Comparison of ENCODE assay signal across 8 cellular contexts in genomic region chr4:8534129-8534528, GRCh38. TPM values are rescaled to one million over a fixed set of nuclear protein-coding genes. Genes with fewer than 3 reads are reported as not detected.
DNase-seq lines count a peak whose midpoint lies in the region; ATAC-seq and TF ChIP-seq lines count a peak whose summit lies in the region.

No MANE protein-coding gene starts in this region.

- H3K27ac Mint-ChIP-seq in T-helper 17 cell = no peak overlapping the region

- H3K27me3 ChIP-seq in PC-3 (ENCODE audit: low read length) = no peaks in the 10 kb centered on the region

- BruUV-seq in PC-3 (replicated peaks; lab: Mats Ljungman, UMichigan) = no TSS peak

- no peaks in the 10 kb centered on the region for H4K20me1 ChIP-seq in PC-3 (ENCODE audit: low read length)

- TF ChIP-seq CTCF in PC-3 (conservative IDR thresholded peaks at IDR 0.05; ENCODE audit: low read depth, low read length) = no peak

- peak; percentile 86 for ATAC-seq in GM18858 (IDR thresholded peaks at IDR 0.05; ENCODE audit: unreplicated experiment)
- ATAC-seq in HG02759 (IDR thresholded peaks at IDR 0.05; ENCODE audit: unreplicated experiment) = peak; percentile 88
- peak; percentile 18; the same call in 1 of the 2 replicates for ATAC-seq in PC-3
- no peak for ATAC-seq in HG03139 (IDR thresholded peaks at IDR 0.05; ENCODE audit: unreplicated experiment)
- ATAC-seq in T-helper 17 cell = no peak

- POLR2A ChIA-PET in PC-3 (lab: Charles Lee; ENCODE audit: unreplicated experiment) = no interaction called here

- H3K4me1 ChIP-seq in PC-3 (ENCODE audit: insufficient read depth, low read length) = peaks cover 64% of the 10 kb centered on the region

- H3K9ac ChIP-seq in PC-3 (ENCODE audit: low read length) = peak overlapping the region; percentile 72

- H3K9me2 ChIP-seq in PC-3 (replicated peaks; ENCODE audit: low read length) = no peaks in the 10 kb centered on the region

- CTCF ChIA-PET in PC-3 (lab: Charles Lee) = no interaction called here

- H3K4me1 Mint-ChIP-seq in T-helper 17 cell = peaks cover 2% of the 10 kb centered on the region

- H3K79me2 ChIP-seq in PC-3 (ENCODE audit: low read length) = no peaks in the 10 kb centered on the region

- peak overlapping the region; percentile 84 for H3K4me2 ChIP-seq in PC-3 (ENCODE audit: low read length)

- peak; percentile 92 for DNase-seq in PC-3
- peak; percentile 92 for DNase-seq in islet precursor cell
- no peak for DNase-seq in NCI-H1930 (lab: John Stamatoyannopoulos, UW)
- no peak for DNase-seq in caudate nucleus (lab: John Stamatoyannopoulos, UW)
- no peak for DNase-seq in T-helper 17 cell

- no peaks in the 10 kb centered on the region for H3F3A ChIP-seq in PC-3 (ENCODE audit: low read length, unreplicated experiment)

- peak overlapping the region; percentile 22; the same call in 1 of the 2 replicates for H2AFZ ChIP-seq in PC-3 (ENCODE audit: low read length)

- H3K27ac ChIP-seq in PC-3 (ENCODE audit: low read length) (peak overlapping the region; percentile 96), caudate nucleus (ENCODE audit: low read depth, low read length) (no peak overlapping the region)

- intact Hi-C loops in PC-3 (cut with micrococcal nuclease) = no loop called here

- no peak overlapping the region for H3K4me3 Mint-ChIP-seq in T-helper 17 cell

- H3K27me3 Mint-ChIP-seq in T-helper 17 cell = no peaks in the 10 kb centered on the region

- H3K9me3 ChIP-seq in PC-3 (ENCODE audit: low read length) = no peaks in the 10 kb centered on the region
- H3K9me3 ChIP-seq in T-helper 17 cell (ENCODE audit: control insufficient read depth, low read length, poor library complexity, severe bottlenecking) = no peaks in the 10 kb centered on the region

- peak overlapping the region; percentile 45; the same call in 1 of the 2 replicates for H3K4me3 ChIP-seq in PC-3 (ENCODE audit: low read length)

- no peaks in the 10 kb centered on the region for H3K36me3 Mint-ChIP-seq in T-helper 17 cell (ENCODE audit: low read depth)

- no peaks in the 10 kb centered on the region for H3K36me3 ChIP-seq in PC-3 (ENCODE audit: low read depth, low read length)

RNA-seq across cellular contexts. Expression of gene GPR78, which starts 46.1 kb away (rescaled TPM):
- 2.0 and 2.4 TPM in 2 replicates for total RNA-seq in PC-3 (2014; rRNA removed)
- total RNA-seq in T-helper 17 cell = not detected

RNA-seq across cellular contexts. Expression of gene CPZ, which starts 58.4 kb away (rescaled TPM):
- total RNA-seq in PC-3 (2014; rRNA removed) (21.7 and 27.9 TPM in 2 replicates), T-helper 17 cell (not detected)

Comparison
In these comparisons a context has a peak if more than half of its experiments do, and no peak if none do; other contexts are left out.
1. ATAC-seq: peak in GM18858 (single experiment), HG02759 (single experiment) and PC-3 (single experiment); none in HG03139 (single experiment) and T-helper 17 cell (single experiment).
2. DNase-seq: peak in PC-3 (single experiment) and islet precursor cell (single experiment); none in NCI-H1930 (0 of 2), caudate nucleus (0 of 61) and T-helper 17 cell (0 of 3).
3. RNA of gene CPZ, which starts 58.4 kb away (total RNA-seq): 21.7 to 27.9 TPM in PC-3; not detected in T-helper 17 cell; every median in the first group is over 10 times any median in the second.